ENCODE assay signal across 1 cellular context in the genomic region with DNA sequence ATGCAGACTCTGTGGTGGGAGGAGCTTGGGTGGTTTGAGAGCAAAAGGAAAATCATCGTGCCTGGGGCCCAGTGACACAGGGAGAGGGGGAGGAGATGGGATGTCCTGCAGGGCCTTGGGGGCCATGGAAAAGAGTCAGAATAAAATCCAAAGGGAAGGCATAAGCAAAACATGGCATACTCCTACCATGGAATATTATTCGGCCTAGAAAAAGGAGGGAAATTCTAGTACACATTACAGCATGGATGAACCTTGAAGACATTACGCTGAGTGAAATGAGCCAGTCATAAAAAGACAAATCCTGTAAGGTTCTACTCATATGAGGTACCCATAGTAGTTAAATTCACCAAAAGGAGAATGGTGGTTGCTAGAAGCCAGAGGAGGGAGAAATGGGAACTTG.
TF ChIP-seq lines count a peak whose summit lies in the region.

No MANE protein-coding gene starts in this region.

TF ChIP-seq in K562, 482 proteins besides CTCF, POLR2A, EP300 and RAD21 (continued from another document):
- TF ChIP-seq, protein P1, sequence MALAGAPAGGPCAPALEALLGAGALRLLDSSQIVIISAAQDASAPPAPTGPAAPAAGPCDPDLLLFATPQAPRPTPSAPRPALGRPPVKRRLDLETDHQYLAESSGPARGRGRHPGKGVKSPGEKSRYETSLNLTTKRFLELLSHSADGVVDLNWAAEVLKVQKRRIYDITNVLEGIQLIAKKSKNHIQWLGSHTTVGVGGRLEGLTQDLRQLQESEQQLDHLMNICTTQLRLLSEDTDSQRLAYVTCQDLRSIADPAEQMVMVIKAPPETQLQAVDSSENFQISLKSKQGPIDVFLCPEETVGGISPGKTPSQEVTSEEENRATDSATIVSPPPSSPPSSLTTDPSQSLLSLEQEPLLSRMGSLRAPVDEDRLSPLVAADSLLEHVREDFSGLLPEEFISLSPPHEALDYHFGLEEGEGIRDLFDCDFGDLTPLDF (CRISPR knock-in tag; IDR thresholded peaks at IDR 0.05): no peak
- peak; percentile 44 for TF ChIP-seq ZNF146 (CRISPR knock-in tag; IDR thresholded peaks at IDR 0.05; ENCODE audit: unreplicated experiment)
- TF ChIP-seq NUFIP1 (IDR thresholded peaks at IDR 0.05; ENCODE audit: partially characterized antibody): no peak
- TF ChIP-seq TFE3 (CRISPR knock-in tag; IDR thresholded peaks at IDR 0.05): no peak
